ENCODE assay signal across 8 cellular contexts in the genomic region with DNA sequence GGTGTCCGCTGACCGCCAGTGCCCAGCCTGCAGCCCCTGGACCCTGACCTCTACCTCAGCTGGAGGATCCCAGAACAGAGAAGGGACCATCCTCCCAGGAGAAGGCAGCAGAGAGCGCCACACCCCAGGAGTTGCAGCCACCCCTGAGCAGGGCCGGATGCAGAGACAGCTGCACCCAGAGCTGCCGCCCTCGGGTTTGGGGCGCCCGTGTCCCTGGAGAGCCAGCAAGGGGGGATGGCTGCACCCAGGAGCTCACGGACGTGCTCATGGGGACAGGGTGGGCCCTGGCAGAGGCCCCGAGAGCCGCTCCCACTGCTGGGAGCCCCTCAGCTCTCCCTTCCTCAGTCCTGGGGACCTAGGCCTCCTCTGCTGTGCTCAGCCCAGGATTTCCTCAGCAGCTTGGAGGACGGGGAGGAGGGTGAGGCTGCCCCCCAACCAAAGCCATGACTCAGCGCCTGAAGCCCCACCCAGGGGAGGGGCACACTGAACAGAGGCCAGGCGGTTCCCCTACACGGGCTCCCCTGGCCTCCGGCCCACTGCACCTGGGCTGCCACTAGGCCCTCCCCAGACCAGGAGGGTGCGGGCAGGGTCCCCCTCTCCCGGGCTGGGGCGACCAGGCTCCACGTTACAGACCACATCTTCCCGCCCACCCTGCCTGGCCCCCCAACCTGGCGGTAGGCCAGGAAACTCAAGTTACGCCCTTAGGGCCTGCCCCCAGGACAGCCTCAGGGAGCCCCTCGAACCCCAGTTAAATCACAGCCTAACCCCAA. TPM values are rescaled to one million over a fixed set of nuclear protein-coding genes. Genes with fewer than 3 reads are reported as not detected.
DNase-seq lines count a peak whose midpoint lies in the region; ATAC-seq, FAIRE-seq and TF ChIP-seq lines count a peak whose summit lies in the region.

No MANE protein-coding gene starts in this region.

- no peak overlapping the region for H3K23ac ChIP-seq in trophoblast cell (ENCODE audit: low read length)

- H3K27ac ChIP-seq in trophoblast cell (ENCODE audit: low read depth, low read length), result peak overlapping the region; percentile 89

- no peak for TF ChIP-seq POLR2A in H54 (IDR thresholded peaks at IDR 0.05; ENCODE audit: low read depth, low read length)

- H4K91ac ChIP-seq in trophoblast cell (ENCODE audit: low read depth, low read length), result peak overlapping the region; percentile 84

- peak overlapping the region; percentile 9 for H3K4ac ChIP-seq in trophoblast cell (ENCODE audit: low read depth, low read length)

- no peaks in the 10 kb centered on the region for H3K27me3 ChIP-seq in trophoblast cell (ENCODE audit: insufficient read depth, low read length)

- H3K4me1 ChIP-seq in trophoblast cell (ENCODE audit: control insufficient read depth in 1 of 2, insufficient read depth in 2 of 2, low read length in 2 of 2), result peaks cover 47 to 52% of the 10 kb centered on the region in 2 experiments

- TF ChIP-seq CTCF in AG10803 (conservative IDR thresholded peaks at IDR 0.05; ENCODE audit: low read length), result peak; percentile 18; the same call in 1 of the 2 replicates

- peak overlapping the region; percentile 50 for H2AFZ ChIP-seq in trophoblast cell (ENCODE audit: insufficient read depth, low read length, poor library complexity)

- no peak for ATAC-seq in HG03039 (IDR thresholded peaks at IDR 0.05; ENCODE audit: unreplicated experiment)

- H3K4me2 ChIP-seq in trophoblast cell (ENCODE audit: low read length), result peak overlapping the region; percentile 88

- H2BK12ac ChIP-seq in trophoblast cell (ENCODE audit: low read length), result peak overlapping the region; percentile 12

- peaks cover 26% of the 10 kb centered on the region for H3K79me2 ChIP-seq in trophoblast cell (ENCODE audit: control insufficient read depth, insufficient read depth, low read length, poor library complexity)

- no peaks in the 10 kb centered on the region for H3K9me3 ChIP-seq in trophoblast cell (ENCODE audit: insufficient read depth, low read depth, low read length)

- H2BK5ac ChIP-seq in trophoblast cell (ENCODE audit: low read depth, low read length, poor library complexity), result peak overlapping the region; percentile 73

- H4K8ac ChIP-seq in trophoblast cell (ENCODE audit: low read depth, low read length), result peak overlapping the region; percentile 77

- H3K14ac ChIP-seq in trophoblast cell (ENCODE audit: low read length), result peak overlapping the region; percentile 60

- H3K4me3 ChIP-seq in AG10803 (ENCODE audit: low read length) (peak overlapping the region; percentile 72), trophoblast cell (ENCODE audit: low read depth, low read length) (no peak overlapping the region)

- H4K12ac ChIP-seq in trophoblast cell (ENCODE audit: low read depth, low read length), result peak overlapping the region; percentile 51

- WGBS in trophoblast cell (ENCODE audit: extremely low coverage, insufficient coverage, insufficient read length), result no CpG with 5 or more reads among the region's 25 CpGs

- H3K9ac ChIP-seq in trophoblast cell (ENCODE audit: low read length), result no peak overlapping the region

- peak; percentile 45 for FAIRE-seq in H54 (lab: Jason Lieb, UNC)

- DNase-seq in AG10803 (ENCODE audit: low read depth), result peak; percentile 70
- DNase-seq in H54 (ENCODE audit: insufficient read length, low spot score), result peak; percentile 85
- peak; percentile 85 for DNase-seq in RPMI7951 (ENCODE audit: low read depth)
- DNase-seq in activated effector memory CD4-positive, alpha-beta T cell treated with anti-CD3 and anti-CD28 coated beads, Interleukin-2, amount 50 U/mL, for 16 hours, result peak; percentile 88
- peak; percentile 56 for DNase-seq in globus pallidus (ENCODE audit: low spot score)
- DNase-seq in trophoblast cell, result no peak
- DNase-seq in ecto neural progenitor cell (ENCODE audit: low spot score), result no peak

- peaks cover 10 to 14% of the 10 kb centered on the region in 2 experiments for H3K36me3 ChIP-seq in trophoblast cell (ENCODE audit: control insufficient read depth in 1 of 2, insufficient read depth in 2 of 2, low read length in 2 of 2)

- peaks cover 28% of the 10 kb centered on the region for H3K79me1 ChIP-seq in trophoblast cell (ENCODE audit: low read length)

- H2BK120ac ChIP-seq in trophoblast cell (ENCODE audit: insufficient read depth, low read length, poor library complexity), result peak overlapping the region; percentile 62

- H2AK5ac ChIP-seq in trophoblast cell (ENCODE audit: low read length), result peak overlapping the region; percentile 77

- peak overlapping the region; percentile 24 for H3K18ac ChIP-seq in trophoblast cell (ENCODE audit: low read length)

RNA-seq across cellular contexts. Expression of a gene that starts 2.2 kb away (rescaled TPM):
- 10.3 and 19.1 TPM in 2 replicates for total RNA-seq in RPMI7951 (2014; rRNA removed; shearing (Covaris generic))
- 29.9 and 32.2 TPM in 2 replicates for polyA plus RNA-seq in trophoblast cell (2013)

RNA-seq across cellular contexts. Expression of a gene that starts 2.9 kb away (rescaled TPM):
- total RNA-seq in RPMI7951 (2014; rRNA removed; shearing (Covaris generic)), result 15.7 and 27.4 TPM in 2 replicates
- 29.8 and 34.5 TPM in 2 replicates for polyA plus RNA-seq in trophoblast cell (2013)

RNA-seq across cellular contexts. Expression of a gene that starts 19.0 kb away (rescaled TPM):
- 62.6 and 75.4 TPM in 2 replicates for total RNA-seq in RPMI7951 (2014; rRNA removed; shearing (Covaris generic))
- polyA plus RNA-seq in trophoblast cell (2013), result 86.5 and 92.0 TPM in 2 replicates

RNA-seq across cellular contexts. Expression of a gene that starts 19.1 kb away (rescaled TPM):
- total RNA-seq in RPMI7951 (2014; rRNA removed; shearing (Covaris generic)), result 18.7 and 23.9 TPM in 2 replicates
- polyA plus RNA-seq in trophoblast cell (2013), result 20.9 and 21.3 TPM in 2 replicates

RNA-seq across cellular contexts. Expression of a gene that starts 25.2 kb away (rescaled TPM):
- total RNA-seq in RPMI7951 (2014; rRNA removed; shearing (Covaris generic)), result 0.39 and 0.84 TPM in 2 replicates
- 0.47 and 0.72 TPM in 2 replicates for polyA plus RNA-seq in trophoblast cell (2013)

Comparison
In these comparisons a context has a peak if more than half of its experiments do, and no peak if none do; other contexts are left out.
1. DNase-seq: peak in AG10803 (single experiment), H54 (single experiment), RPMI7951 (single experiment), activated effector memory CD4-positive, alpha-beta T cell treated with anti-CD3 and anti-CD28 coated beads, Interleukin-2, amount 50 U/mL, for 16 hours (single experiment) and globus pallidus (single experiment); none in trophoblast cell (0 of 2) and ecto neural progenitor cell (single experiment).